20 cellular contexts compared by ENCODE assay signal in genomic region chr17:21018894-21019293, GRCh38. TPM values are rescaled to one million over a fixed set of nuclear protein-coding genes. Genes with fewer than 3 reads are reported as not detected.
A peak's percentile ranks its signal among the peaks of the same experiment; 100 is the strongest.
DNase-seq lines count a peak whose midpoint lies in the region; ATAC-seq, FAIRE-seq and TF ChIP-seq lines count a peak whose summit lies in the region.
"Had no signal": no experiment of that assay in that cellular context is flagged by ENCODE, and none has a peak within 500 bp of the region (broad histone marks: within the 10 kb centered on the region; RNA-seq: fewer than 3 reads in every experiment).

No MANE protein-coding gene starts in this region.

- H3K27ac Mint-ChIP-seq in stimulated activated naive CD8-positive, alpha-beta T cell treated with anti-CD3 and anti-CD28 coated beads, Interleukin-15, Interleukin-2, amounts not matched to agents 100 ng/mL and 50 ng/mL, for 24 hours: peak overlapping the region; percentile 31
- no peak overlapping the region for H3K27ac Mint-ChIP-seq in osteocyte (ENCODE audit: unreplicated experiment)

- H3K27me3 ChIP-seq in esophagus muscularis mucosa: no peaks in the 10 kb centered on the region
- no peaks in the 10 kb centered on the region for H3K27me3 ChIP-seq in osteoblast (ENCODE audit: insufficient read depth, low read length)
- H3K27me3 ChIP-seq: BE2C had no signal

- no peak for TF ChIP-seq EP300 in esophagus muscularis mucosa (IDR thresholded peaks at IDR 0.05)

- H3K4me3 ChIP-seq in esophagus muscularis mucosa (no peak overlapping the region), osteoblast (ENCODE audit: insufficient read depth, low read length) (no peak overlapping the region)
- H3K4me3 ChIP-seq: A549 had no signal

- H3K4me1 ChIP-seq in esophagus muscularis mucosa (peaks cover 23 to 74% (median 70%) of the 10 kb centered on the region in 4 donors), osteoblast (ENCODE audit: insufficient read depth, low read length) (no peaks in the 10 kb centered on the region)
- H3K4me1 ChIP-seq: A549, BE2C had no signal

- H3K4me2 ChIP-seq in osteoblast (ENCODE audit: insufficient read depth, low read length): no peak overlapping the region
- H3K4me2 ChIP-seq: A549 had no signal

- peaks cover 20% of the 10 kb centered on the region for H3K4me1 Mint-ChIP-seq in stimulated activated naive CD8-positive, alpha-beta T cell treated with anti-CD3 and anti-CD28 coated beads, Interleukin-15, Interleukin-2, amounts not matched to agents 100 ng/mL and 50 ng/mL, for 24 hours (ENCODE audit: low read depth)
- peaks cover 7% of the 10 kb centered on the region for H3K4me1 Mint-ChIP-seq in osteocyte (ENCODE audit: unreplicated experiment)

- no peaks in the 10 kb centered on the region for H3K27me3 Mint-ChIP-seq in stimulated activated naive CD8-positive, alpha-beta T cell treated with anti-CD3 and anti-CD28 coated beads, Interleukin-15, Interleukin-2, amounts not matched to agents 100 ng/mL and 50 ng/mL, for 24 hours
- no peaks in the 10 kb centered on the region for H3K27me3 Mint-ChIP-seq in osteocyte (ENCODE audit: unreplicated experiment)

- H3K9me3 Mint-ChIP-seq in stimulated activated naive CD8-positive, alpha-beta T cell treated with anti-CD3 and anti-CD28 coated beads, Interleukin-15, Interleukin-2, amounts not matched to agents 100 ng/mL and 50 ng/mL, for 24 hours: no peaks in the 10 kb centered on the region
- H3K9me3 Mint-ChIP-seq in osteocyte (ENCODE audit: unreplicated experiment): no peaks in the 10 kb centered on the region

- DNase-seq in stimulated activated naive CD8-positive, alpha-beta T cell treated with anti-CD3 and anti-CD28 coated beads, Interleukin-15, Interleukin-2, amounts not matched to agents 100 U/mL and 50 U/mL, for 24 hours: no peak
- DNase-seq in esophagus muscularis mucosa (ENCODE audit: extremely low spot score) (no peak), osteoblast (ENCODE audit: insufficient read length, low spot score, missing footprints) (no peak), RCC 7860 (ENCODE audit: low spot score) (no peak), HK-2 (ENCODE audit: unreplicated experiment) (no peak), osteocyte (ENCODE audit: extremely low spot score, unreplicated experiment) (no peak)
- DNase-seq: BE2C, EL, GF-D8, KBM-7, NCI-H1092, NCI-H1436 treated with DMSO at 0.1 percent for 48 hours, NCI-H1930, NCI-H226, NCI-H510A treated with DMSO at 0.1 percent for 48 hours, NCI-H748 treated with DMSO at 0.1 percent for 48 hours had no signal

- H3K36me3 ChIP-seq in esophagus muscularis mucosa (peaks cover 44 to 92% (median 76%) of the 10 kb centered on the region in 4 donors), osteoblast (ENCODE audit: insufficient read depth, low read length) (peaks cover 93% of the 10 kb centered on the region)

- 64% methylated on average over 9 of the region's 9 CpGs for WGBS in esophagus muscularis mucosa

- H3K27ac ChIP-seq in esophagus muscularis mucosa (replicated peaks in 1 of 4): peak overlapping the region; percentile 70 to 82 (median 74)
- H3K27ac ChIP-seq in osteoblast (ENCODE audit: low read depth, low read length): peak overlapping the region; percentile 18
- H3K27ac ChIP-seq: A549, HL-60 had no signal

- intact Hi-C loops in esophagus muscularis mucosa (cut with DNase I): no loop called here

- H3K4me3 Mint-ChIP-seq in stimulated activated naive CD8-positive, alpha-beta T cell treated with anti-CD3 and anti-CD28 coated beads, Interleukin-15, Interleukin-2, amounts not matched to agents 100 ng/mL and 50 ng/mL, for 24 hours: no peak overlapping the region
- no peak overlapping the region for H3K4me3 Mint-ChIP-seq in osteocyte (ENCODE audit: unreplicated experiment)

- peaks cover 82% of the 10 kb centered on the region for H3K36me3 Mint-ChIP-seq in stimulated activated naive CD8-positive, alpha-beta T cell treated with anti-CD3 and anti-CD28 coated beads, Interleukin-15, Interleukin-2, amounts not matched to agents 100 ng/mL and 50 ng/mL, for 24 hours (ENCODE audit: low read depth)
- H3K36me3 Mint-ChIP-seq in osteocyte (ENCODE audit: unreplicated experiment): peaks cover 61% of the 10 kb centered on the region

- no peak for TF ChIP-seq CTCF in esophagus muscularis mucosa (IDR thresholded peaks at IDR 0.05)
- no peak for TF ChIP-seq CTCF in osteoblast (IDR thresholded peaks at IDR 0.05; ENCODE audit: extremely low read depth, low read depth, low read length)
- TF ChIP-seq CTCF in osteocyte (IDR thresholded peaks at IDR 0.05): no peak

- H3K9me3 ChIP-seq in esophagus muscularis mucosa (no peaks in the 10 kb centered on the region), osteoblast (ENCODE audit: low read depth, low read length) (no peaks in the 10 kb centered on the region)
- H3K9me3 ChIP-seq: A549, BE2C had no signal

- FAIRE-seq in RCC 7860 (lab: Jason Lieb, UNC): no peak
- FAIRE-seq: A549 had no signal

- ATAC-seq in stimulated activated naive CD8-positive, alpha-beta T cell treated with anti-CD3 and anti-CD28 coated beads, Interleukin-15, Interleukin-2, amounts not matched to agents 100 U/mL and 50 U/mL, for 24 hours: no peak
- no peak for ATAC-seq in activated CD4-positive, CD25-positive, alpha-beta regulatory T cell treated with anti-CD3 and anti-CD28 coated beads, Interleukin-2, amount 50 U/mL, for 24 hours
- ATAC-seq: A549 had no signal

- TF ChIP-seq POLR2A in esophagus muscularis mucosa (IDR thresholded peaks at IDR 0.05; ENCODE audit: low read depth): no peak

- peaks cover 100% of the 10 kb centered on the region for H3K79me2 ChIP-seq in osteoblast (ENCODE audit: insufficient read depth, low read length)

- peaks cover 89% of the 10 kb centered on the region for H4K20me1 ChIP-seq in osteoblast (ENCODE audit: insufficient read depth, low read length)

- no peak overlapping the region for H2AFZ ChIP-seq in osteoblast (ENCODE audit: low read length)

RNA-seq across cellular contexts. Expression of gene USP22, which starts 23.9 kb away (rescaled TPM):
- total RNA-seq in esophagus muscularis mucosa (100 to 1,000 TPM in 2 of 4 donors, 10 to 100 TPM in 2; 78.5 to 135 (median 112) TPM), osteoblast (271 and 293 TPM in 2 replicates), osteocyte (257 and 260 TPM in 2 replicates)
